ENCODE assay signal across 8 cellular contexts in the genomic region with DNA sequence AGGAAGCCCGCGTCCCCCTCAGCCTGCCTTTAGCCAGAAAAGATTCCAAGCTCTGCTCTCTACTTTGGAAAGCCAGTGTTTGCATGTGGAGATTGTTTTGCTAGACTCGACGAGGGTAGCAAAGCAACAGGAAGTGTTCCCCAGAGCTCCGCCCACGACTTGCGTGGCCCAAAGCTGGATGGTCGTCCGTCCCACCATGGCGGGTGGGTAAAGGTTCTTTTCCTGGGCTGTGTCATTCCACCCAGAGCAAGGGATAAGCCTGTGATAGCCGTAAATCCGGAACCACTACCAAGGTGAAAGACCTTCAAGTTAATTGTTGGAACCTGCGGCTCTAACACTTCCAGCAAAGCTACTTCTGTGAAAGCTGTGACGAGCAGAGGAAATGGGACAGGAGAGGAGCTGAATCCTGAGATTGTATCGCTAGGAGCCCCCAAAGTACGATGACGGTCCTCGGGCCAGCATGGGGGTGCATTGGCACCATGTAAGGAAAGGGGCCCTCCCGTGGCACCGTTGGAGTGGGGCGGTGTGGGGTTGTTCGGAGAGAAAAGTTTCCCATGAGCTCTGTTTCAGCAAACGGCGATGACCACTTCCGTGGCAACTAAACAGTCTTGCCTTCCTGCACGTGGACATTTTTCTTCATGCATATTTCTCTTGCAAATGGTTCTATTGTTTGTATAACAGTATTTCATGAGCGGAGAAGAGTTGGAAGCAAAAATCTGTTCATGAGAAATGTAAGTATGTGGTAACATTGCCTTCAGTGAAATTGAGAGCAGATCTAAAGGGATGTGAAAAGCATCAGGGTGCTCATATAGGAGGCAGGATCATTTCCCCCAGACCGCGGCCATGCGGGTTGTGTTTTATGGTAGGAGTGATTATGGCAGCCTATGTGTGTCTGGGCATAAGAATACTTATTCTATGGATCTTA.
A peak's percentile ranks its signal among the peaks of the same experiment; 100 is the strongest.
DNase-seq lines count a peak whose midpoint lies in the region; ATAC-seq and TF ChIP-seq lines count a peak whose summit lies in the region.

No MANE protein-coding gene starts in this region.

- H3K27ac ChIP-seq in SU-DHL-6 (ENCODE audit: low read depth, low read length), result peak overlapping the region; percentile 83

- no peaks in the 10 kb centered on the region for H3K9me3 ChIP-seq in SU-DHL-6 (ENCODE audit: insufficient read depth, low read length)

- no peaks in the 10 kb centered on the region for H4K20me1 ChIP-seq in SU-DHL-6 (ENCODE audit: low read depth, low read length)

- DNase-seq in foreskin melanocyte, result peak; percentile 78
- DNase-seq in stimulated activated CD4-positive, alpha-beta T cell treated with anti-CD3 and anti-CD28 coated beads, Interleukin-4, amount 100 ng/mL, for 1 hour, result peak; percentile 34
- DNase-seq in SIG-M5 (lab: John Stamatoyannopoulos, UW), result no peak

- peak overlapping the region; percentile 82 for H2AFZ ChIP-seq in SU-DHL-6 (ENCODE audit: low read depth, low read length, severe bottlenecking)

- no peaks in the 10 kb centered on the region for H3K9me2 ChIP-seq in SU-DHL-6 (replicated peaks; ENCODE audit: insufficient read depth, low read length)

- peak overlapping the region; percentile 70 for H3K9ac ChIP-seq in SU-DHL-6 (ENCODE audit: low read length)

- H3K36me3 ChIP-seq in SU-DHL-6 (ENCODE audit: low read length), result no peaks in the 10 kb centered on the region

- ATAC-seq in GM19043 (IDR thresholded peaks at IDR 0.05; ENCODE audit: low read depth, unreplicated experiment) (peak; percentile 11), HG03520 (IDR thresholded peaks at IDR 0.05; ENCODE audit: unreplicated experiment) (no peak), HG02571 (IDR thresholded peaks at IDR 0.05; ENCODE audit: unreplicated experiment) (no peak), GM21737 (IDR thresholded peaks at IDR 0.05; ENCODE audit: unreplicated experiment) (no peak)

- H3F3A ChIP-seq in SU-DHL-6 (ENCODE audit: insufficient read depth), result peaks cover 19% of the 10 kb centered on the region

- peak overlapping the region; percentile 89 for H3K4me2 ChIP-seq in SU-DHL-6 (ENCODE audit: low read depth, low read length, poor library complexity, severe bottlenecking)

- H3K27me3 ChIP-seq in SU-DHL-6 (ENCODE audit: low read length), result no peaks in the 10 kb centered on the region

- H3K79me2 ChIP-seq in SU-DHL-6 (ENCODE audit: insufficient read depth, low read length), result peaks cover 51% of the 10 kb centered on the region

- TF ChIP-seq CTCF in SU-DHL-6 (IDR thresholded peaks at IDR 0.05; ENCODE audit: insufficient read depth, low read length, poor library complexity, severe bottlenecking), result no peak

- H3K4me3 ChIP-seq in SU-DHL-6 (ENCODE audit: insufficient read depth, low read length, poor library complexity, severe bottlenecking), result peak overlapping the region; percentile 70
